Comparison of ENCODE assay signal across 1 cellular context in the genomic region with DNA sequence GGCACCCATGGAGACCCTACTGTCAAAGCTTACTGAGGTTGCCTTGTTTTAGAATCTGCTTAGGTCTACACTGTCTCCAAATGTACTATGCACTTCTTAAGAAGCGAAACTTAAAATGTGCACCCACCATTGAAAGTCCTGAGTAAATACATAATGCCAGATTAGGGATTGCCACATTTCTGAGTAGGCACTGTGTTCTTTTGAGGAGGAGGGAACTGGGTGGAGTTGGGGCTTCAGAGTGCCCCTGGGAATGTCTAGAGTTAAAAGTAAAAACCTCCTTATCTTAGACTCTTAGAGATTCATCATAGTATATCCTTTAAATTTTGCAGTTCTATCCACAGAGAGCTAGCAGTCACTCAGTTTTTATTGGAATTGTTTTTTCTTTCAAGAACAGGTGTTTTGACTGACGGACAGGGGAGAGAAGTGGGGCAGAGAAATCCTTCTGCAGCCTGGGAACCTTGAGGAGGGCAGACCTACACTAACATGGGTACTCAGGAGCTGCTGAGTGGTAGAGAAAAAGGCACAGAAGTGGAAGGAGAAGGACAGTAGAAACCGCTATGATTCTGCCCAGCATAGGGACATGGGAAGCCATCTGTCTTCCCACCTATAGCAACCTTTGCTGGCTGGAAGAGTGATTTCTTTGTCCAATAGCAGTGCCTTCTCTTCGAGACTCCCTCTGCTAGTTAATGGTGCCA.
TF ChIP-seq lines count a peak whose summit lies in the region.

No MANE protein-coding gene starts in this region.

TF ChIP-seq in A549, 52 proteins besides CTCF, POLR2A, EP300 and RAD21 (continued from another document):
- TF ChIP-seq, protein P1, sequence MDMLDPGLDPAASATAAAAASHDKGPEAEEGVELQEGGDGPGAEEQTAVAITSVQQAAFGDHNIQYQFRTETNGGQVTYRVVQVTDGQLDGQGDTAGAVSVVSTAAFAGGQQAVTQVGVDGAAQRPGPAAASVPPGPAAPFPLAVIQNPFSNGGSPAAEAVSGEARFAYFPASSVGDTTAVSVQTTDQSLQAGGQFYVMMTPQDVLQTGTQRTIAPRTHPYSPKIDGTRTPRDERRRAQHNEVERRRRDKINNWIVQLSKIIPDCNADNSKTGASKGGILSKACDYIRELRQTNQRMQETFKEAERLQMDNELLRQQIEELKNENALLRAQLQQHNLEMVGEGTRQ (IDR thresholded peaks at IDR 0.05): no peak
- TF ChIP-seq BHLHE40 (IDR thresholded peaks at IDR 0.05; ENCODE audit: low read depth, low read length) (no peak), ZNF302 (CRISPR knock-in tag; IDR thresholded peaks at IDR 0.05) (no peak), PHF8 (IDR thresholded peaks at IDR 0.05; ENCODE audit: borderline replicate concordance, low read depth) (no peak), KDM5A (IDR thresholded peaks at IDR 0.05) (no peak), EHMT2 (IDR thresholded peaks at IDR 0.05; ENCODE audit: low read depth) (no peak), JUN (IDR thresholded peaks at IDR 0.05) (no peak; a peak in 1 of 5 replicates), RARB (CRISPR knock-in tag; IDR thresholded peaks at IDR 0.05) (peak; percentile 58; the same call in 1 of the 2 replicates)
- TF ChIP-seq, protein P2, sequence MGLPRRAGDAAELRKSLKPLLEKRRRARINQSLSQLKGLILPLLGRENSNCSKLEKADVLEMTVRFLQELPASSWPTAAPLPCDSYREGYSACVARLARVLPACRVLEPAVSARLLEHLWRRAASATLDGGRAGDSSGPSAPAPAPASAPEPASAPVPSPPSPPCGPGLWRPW (IDR thresholded peaks at IDR 0.05): no peak
- TF ChIP-seq, protein P3, sequence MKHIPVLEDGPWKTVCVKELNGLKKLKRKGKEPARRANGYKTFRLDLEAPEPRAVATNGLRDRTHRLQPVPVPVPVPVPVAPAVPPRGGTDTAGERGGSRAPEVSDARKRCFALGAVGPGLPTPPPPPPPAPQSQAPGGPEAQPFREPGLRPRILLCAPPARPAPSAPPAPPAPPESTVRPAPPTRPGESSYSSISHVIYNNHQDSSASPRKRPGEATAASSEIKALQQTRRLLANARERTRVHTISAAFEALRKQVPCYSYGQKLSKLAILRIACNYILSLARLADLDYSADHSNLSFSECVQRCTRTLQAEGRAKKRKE (CRISPR knock-in tag; IDR thresholded peaks at IDR 0.05; ENCODE audit: low read depth): peak; percentile 12; the same call in 1 of the 2 replicates
